Comparison of ENCODE assay signal across 9 cellular contexts in the genomic region with DNA sequence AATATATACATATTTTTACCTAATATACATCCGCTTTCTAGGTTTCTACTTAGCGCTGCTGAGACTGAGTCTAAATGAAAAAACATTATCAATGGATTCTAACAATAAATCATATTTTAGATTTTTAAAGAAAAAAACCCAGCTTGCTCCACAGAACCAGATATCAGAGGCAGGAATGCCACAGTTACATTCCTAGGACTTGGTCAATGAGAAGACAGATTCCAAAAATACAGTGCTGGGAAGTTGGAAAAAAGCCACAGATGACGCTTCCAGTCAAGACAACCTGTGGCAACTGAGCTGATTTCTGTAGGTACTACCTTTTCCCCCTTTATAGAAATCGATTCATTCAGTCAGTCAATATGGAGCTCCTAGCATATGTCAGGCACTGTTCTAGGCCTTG. TPM values are rescaled to one million over a fixed set of nuclear protein-coding genes. Genes with fewer than 3 reads are reported as not detected.
DNase-seq lines count a peak whose midpoint lies in the region; ATAC-seq and TF ChIP-seq lines count a peak whose summit lies in the region.
"Had no signal": no experiment of that assay in that cellular context is flagged by ENCODE, and none has a peak within 500 bp of the region (broad histone marks: within the 10 kb centered on the region; RNA-seq: fewer than 3 reads in every experiment).

No MANE protein-coding gene starts in this region.

- peaks cover 0 to 5% (median under 1%) of the 10 kb centered on the region in 7 donors for H3K9me3 Mint-ChIP-seq in naive B cell

- peak overlapping the region in 6 of 8 donors; percentile 46 to 90 (median 62) for H3K4me3 Mint-ChIP-seq in naive B cell

- peaks cover 11 to 28% (median 21%) of the 10 kb centered on the region in 3 donors for H3K4me1 Mint-ChIP-seq in naive B cell

- H3K36me3 ChIP-seq in breast epithelium = no peaks in the 10 kb centered on the region

- intact Hi-C loops in breast epithelium (cut with DNase I; ENCODE audit: low total_unique reads) = no loop called here

- DNase-seq in AG08395 (ENCODE audit: low spot score) (peak; percentile 20), HT-29 (ENCODE audit: low spot score) (peak; percentile 19), breast epithelium (ENCODE audit: low spot score in 2 of 2) (no peak), naive B cell (no peak), midbrain (lab: John Stamatoyannopoulos, UW) (no peak), OCI-M2 (lab: John Stamatoyannopoulos, UW; ENCODE audit: unreplicated experiment) (no peak), DMS79 (lab: John Stamatoyannopoulos, UW) (no peak)

- TF ChIP-seq POLR2A in breast epithelium (IDR thresholded peaks at IDR 0.05) = no peak

- no peak overlapping the region for H3K27ac ChIP-seq in breast epithelium

- no peaks in the 10 kb centered on the region for H3K4me1 ChIP-seq in breast epithelium

- no peaks in the 10 kb centered on the region for H3K27me3 Mint-ChIP-seq in naive B cell

- no peaks in the 10 kb centered on the region for H3K27me3 ChIP-seq in breast epithelium

- no peaks in the 10 kb centered on the region for H3K9me3 ChIP-seq in breast epithelium

- H3K27ac Mint-ChIP-seq in naive B cell = no peak overlapping the region
- H3K27ac Mint-ChIP-seq: stimulated activated effector memory CD8-positive, alpha-beta T cell treated with anti-CD3 and anti-CD28 coated beads, Interleukin-12 subunit alpha, Interleukin-12 subunit beta, amount 100 ng/mL, for 72 hours had no signal

- H3K4me3 ChIP-seq in breast epithelium = peak overlapping the region; percentile 75 to 91 (median 86)

- no peak for TF ChIP-seq CTCF in breast epithelium (IDR thresholded peaks at IDR 0.05)

- ATAC-seq in naive B cell (ENCODE audit: low read depth in 2 of 2) = no peak
- no peak for ATAC-seq in HG02798 (IDR thresholded peaks at IDR 0.05; ENCODE audit: poor library complexity, unreplicated experiment)

- peaks cover 0 to 4% of the 10 kb centered on the region in 2 donors for H3K36me3 Mint-ChIP-seq in naive B cell

RNA-seq across cellular contexts. Expression of a gene that starts 0.6 kb away (rescaled TPM):
- 3.4 and 4.7 TPM in 2 replicates for total RNA-seq in HT-29 (2014; rRNA removed; shearing (Covaris generic))
- total RNA-seq in breast epithelium = 10 to 100 TPM in 1 of 3 donors, 1 to 10 TPM in 2; 7.9 to 11.1 (median 8.6) TPM
- polyA plus RNA-seq in naive B cell (ENCODE audit: low read depth in 6 of 6) = 10 to 100 TPM in 5 of 6 donors, 1 to 10 TPM in 1; 7.2 to 17.2 (median 11.4) TPM

RNA-seq across cellular contexts. Expression of a gene that starts 34.4 kb away (rescaled TPM):
- total RNA-seq in HT-29 (2014; rRNA removed; shearing (Covaris generic)) = 11.7 and 12.7 TPM in 2 replicates
- total RNA-seq in breast epithelium = 10 to 100 TPM; 12.6 to 15.7 (median 15.7) TPM
- 10 to 100 TPM; 23.2 to 56.5 (median 34.4) TPM for polyA plus RNA-seq in naive B cell (ENCODE audit: low read depth in 6 of 6)

Comparison
In these comparisons a context has a peak if more than half of its experiments do, and no peak if none do; other contexts are left out.
1. DNase-seq: peak in AG08395 (single experiment) and HT-29 (single experiment); none in breast epithelium (0 of 2), naive B cell (single experiment), midbrain (single experiment), OCI-M2 (single experiment) and DMS79 (single experiment).